Comparison of ENCODE assay signal across 8 cellular contexts in genomic region chr1:39214021-39214713, GRCh38. TPM values are rescaled to one million over a fixed set of nuclear protein-coding genes. Genes with fewer than 3 reads are reported as not detected.
A peak's percentile ranks its signal among the peaks of the same experiment; 100 is the strongest.
DNase-seq lines count a peak whose midpoint lies in the region; ATAC-seq, FAIRE-seq and TF ChIP-seq lines count a peak whose summit lies in the region.

No MANE protein-coding gene starts in this region.

- ATAC-seq in GM12878: no peak

- H3K27me3 ChIP-seq in Loucy (ENCODE audit: insufficient read depth, low read length, poor library complexity, severe bottlenecking) (no peaks in the 10 kb centered on the region), GM12878 (replicated peaks in 1 of 2; ENCODE audit: control insufficient read depth in 2 of 2, insufficient read depth in 2 of 2, low read length in 1 of 2) (no peaks in the 10 kb centered on the region), layer of hippocampus (ENCODE audit: control insufficient read depth, insufficient read depth, low read length) (no peaks in the 10 kb centered on the region), stomach smooth muscle (ENCODE audit: control insufficient read depth in 1 of 2, insufficient read depth in 2 of 2, low read length in 2 of 2) (no peaks in the 10 kb centered on the region), MG63 (no peaks in the 10 kb centered on the region)

- WGBS in GM12878 (ENCODE audit: insufficient coverage, insufficient replicate concordance, low lambda C conversion rate, missing lambda C conversion rate): 60% methylated on average over 7 of the region's 7 CpGs

- intact Hi-C loops in GM12878 (cut with micrococcal nuclease; ENCODE audit: unreplicated experiment): loop anchor here (2.0 kb wide), 1 partner anchor 21 kb away; no protein-coding TSS in a partner anchor

- no peak for TF ChIP-seq POLR2A in GM12878 (IDR thresholded peaks at IDR 0.05; ENCODE audit: low read depth, low read length)

- no peak for TF ChIP-seq RAD21 in GM12878 (IDR thresholded peaks at IDR 0.05; ENCODE audit: insufficient read depth, low read depth, low read length)

- H3K27ac ChIP-seq in GM12878 (ENCODE audit: control insufficient read depth, insufficient read depth) (peak overlapping the region; percentile 87), layer of hippocampus (ENCODE audit: low read depth, low read length) (peak overlapping the region; percentile 86), stomach smooth muscle (ENCODE audit: low read length) (peak overlapping the region; percentile 67)

- no peak for TF ChIP-seq EP300 in GM12878 (IDR thresholded peaks at IDR 0.05; ENCODE audit: borderline replicate concordance in 1 of 2, control insufficient read depth in 1 of 2, low read depth in 2 of 2, low read length in 2 of 2)

- peaks cover 93% of the 10 kb centered on the region for H3K79me2 ChIP-seq in Loucy (ENCODE audit: insufficient read depth, low read length)
- peaks cover 53% of the 10 kb centered on the region for H3K79me2 ChIP-seq in GM12878 (ENCODE audit: control insufficient read depth, insufficient read depth, low read length)

- RAD21 ChIA-PET in GM12878 (lab: Charles Lee; ENCODE audit: unreplicated experiment): interaction anchor here (1.1 to 12.8 kb wide), 17 partner anchors 9 to 142 kb away, joined by 3 to 206 read pairs (median 8); partner anchors contain the start of gene MACF1

- POLR2A ChIA-PET in GM12878 (lab: Charles Lee): interaction anchor here (0.9 to 4.7 kb wide), 9 partner anchors 7 to 55 kb away, joined by 3 to 53 read pairs (median 9); partner anchors contain the start of gene MACF1

- no TSS peak for BruUV-seq in GM12878 (replicated peaks; lab: Mats Ljungman, UMichigan)

- CTCF ChIA-PET in GM12878 (lab: Yijun Ruan, JAX): interaction anchor here (0.7 to 9.0 kb wide), 13 partner anchors 9 to 125 kb away, joined by 3 to 190 read pairs (median 6); partner anchors contain the start of gene MACF1

- no peak for DNase-seq in GM12878 (ENCODE audit: low read depth, low spot score)
- DNase-seq in stimulated activated naive CD4-positive, alpha-beta T cell treated with Interleukin-2 at 50 U/mL for 16 hours (lab: John Stamatoyannopoulos, UW): no peak
- no peak for DNase-seq in KG1 (lab: John Stamatoyannopoulos, UW)
- no peak for DNase-seq in activated CD8-positive, alpha-beta memory T cell treated with anti-CD3 and anti-CD28 coated beads for 24 hours
- no peak for DNase-seq in MG63

- H3K36me3 ChIP-seq in Loucy (ENCODE audit: insufficient read depth, low read length) (no peaks in the 10 kb centered on the region), GM12878 (ENCODE audit: control insufficient read depth in 2 of 2, insufficient read depth in 2 of 2, low read length in 1 of 2) (0 out of 4 replicates have a peak, but pooled peaks cover 0 to 2% of the 10 kb centered on the region in 2 experiments), stomach smooth muscle (ENCODE audit: control insufficient read depth in 2 of 2, insufficient read depth in 2 of 2, low read length in 2 of 2) (no peaks in the 10 kb centered on the region), MG63 (no peaks in the 10 kb centered on the region)

- H2AFZ ChIP-seq in Loucy (ENCODE audit: low read length) (no peak overlapping the region), GM12878 (ENCODE audit: control insufficient read depth, low read depth, low read length) (no peak overlapping the region)

- in situ Hi-C loops in GM12878 (cut with MboI): no loop called here

- no peaks in the 10 kb centered on the region; the same call in 1 of the 2 replicates for H3K9me3 ChIP-seq in Loucy (ENCODE audit: insufficient read depth, low read depth, low read length)
- no peaks in the 10 kb centered on the region for H3K9me3 ChIP-seq in GM12878 (replicated peaks; ENCODE audit: control insufficient read depth, insufficient read depth, low read length)
- no peaks in the 10 kb centered on the region for H3K9me3 ChIP-seq in stomach smooth muscle (ENCODE audit: control insufficient read depth in 2 of 2, low read length in 2 of 2)
- no peaks in the 10 kb centered on the region for H3K9me3 ChIP-seq in MG63

- TF ChIP-seq CTCF in Loucy (conservative IDR thresholded peaks at IDR 0.05; ENCODE audit: low read length) (no peak), GM12878 (IDR thresholded peaks at IDR 0.05 in 2 of 3, conservative IDR thresholded peaks at IDR 0.05 in 1 of 3; ENCODE audit: control insufficient read depth in 2 of 3, extremely low read depth in 1 of 3, insufficient read depth in 1 of 3, low read depth in 3 of 3, low read length in 3 of 3) (no peak)

- H3K9me2 ChIP-seq in Loucy (replicated peaks; ENCODE audit: low read depth, low read length): no peaks in the 10 kb centered on the region

- SMC1A ChIA-PET in GM12878 (lab: Charles Lee; ENCODE audit: uncharacterized antibody, unreplicated experiment): interaction anchor here (0.9 to 13.6 kb wide), 21 partner anchors 8 to 329 kb away, joined by 3 to 253 read pairs (median 4); partner anchors contain the start of gene MACF1

- H3F3A ChIP-seq in Loucy (ENCODE audit: low read depth): peaks cover 20% of the 10 kb centered on the region; the same call in 1 of the 2 replicates

- H3K9ac ChIP-seq in Loucy (ENCODE audit: low read depth, low read length, poor library complexity, severe bottlenecking) (peak overlapping the region; percentile 81), GM12878 (ENCODE audit: control insufficient read depth, insufficient read depth, low read length) (no peak overlapping the region), stomach smooth muscle (ENCODE audit: low read length in 2 of 2) (peak overlapping the region in 1 of 2 donors; percentile 21)

- H3K4me3 ChIP-seq in Loucy (ENCODE audit: low read length, poor library complexity, severe bottlenecking): peak overlapping the region; percentile 76
- no peak overlapping the region for H3K4me3 ChIP-seq in GM12878
- peak overlapping the region in 1 of 2 donors; percentile 40 for H3K4me3 ChIP-seq in stomach smooth muscle (ENCODE audit: low read length in 2 of 2)
- H3K4me3 ChIP-seq in MG63: no peak overlapping the region

- H3K4me2 ChIP-seq in Loucy (ENCODE audit: low read depth, low read length, poor library complexity, severe bottlenecking) (peak overlapping the region; percentile 92), GM12878 (ENCODE audit: control insufficient read depth, insufficient read depth) (peak overlapping the region; percentile 98)

- H3K4me1 ChIP-seq in Loucy (ENCODE audit: insufficient read depth, low read length, poor library complexity, severe bottlenecking) (peaks cover 65% of the 10 kb centered on the region), GM12878 (ENCODE audit: control insufficient read depth, insufficient read depth, low read length) (peaks cover 19% of the 10 kb centered on the region), stomach smooth muscle (ENCODE audit: control insufficient read depth, insufficient read depth, low read length) (peaks cover 28% of the 10 kb centered on the region)

- FAIRE-seq in GM12878 (lab: Jason Lieb, UNC): no peak

- H4K20me1 ChIP-seq in Loucy (ENCODE audit: insufficient read depth, low read length, poor library complexity, severe bottlenecking) (peaks cover 33% of the 10 kb centered on the region), GM12878 (ENCODE audit: control insufficient read depth, insufficient read depth) (no peaks in the 10 kb centered on the region)

TF ChIP-seq in GM12878, 131 proteins besides CTCF, POLR2A, EP300 and RAD21 (continues in another document):
- TF ChIP-seq, protein P1, sequence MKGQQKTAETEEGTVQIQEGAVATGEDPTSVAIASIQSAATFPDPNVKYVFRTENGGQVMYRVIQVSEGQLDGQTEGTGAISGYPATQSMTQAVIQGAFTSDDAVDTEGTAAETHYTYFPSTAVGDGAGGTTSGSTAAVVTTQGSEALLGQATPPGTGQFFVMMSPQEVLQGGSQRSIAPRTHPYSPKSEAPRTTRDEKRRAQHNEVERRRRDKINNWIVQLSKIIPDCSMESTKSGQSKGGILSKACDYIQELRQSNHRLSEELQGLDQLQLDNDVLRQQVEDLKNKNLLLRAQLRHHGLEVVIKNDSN (IDR thresholded peaks at IDR 0.05; ENCODE audit: borderline replicate concordance, extremely low read length, insufficient read depth, low read depth, low read length): no peak
- TF ChIP-seq ZSCAN29 (IDR thresholded peaks at IDR 0.05) (no peak), TAF1 (IDR thresholded peaks at IDR 0.05; ENCODE audit: borderline replicate concordance, low read depth, low read length) (no peak)
- TF ChIP-seq, protein P2, sequence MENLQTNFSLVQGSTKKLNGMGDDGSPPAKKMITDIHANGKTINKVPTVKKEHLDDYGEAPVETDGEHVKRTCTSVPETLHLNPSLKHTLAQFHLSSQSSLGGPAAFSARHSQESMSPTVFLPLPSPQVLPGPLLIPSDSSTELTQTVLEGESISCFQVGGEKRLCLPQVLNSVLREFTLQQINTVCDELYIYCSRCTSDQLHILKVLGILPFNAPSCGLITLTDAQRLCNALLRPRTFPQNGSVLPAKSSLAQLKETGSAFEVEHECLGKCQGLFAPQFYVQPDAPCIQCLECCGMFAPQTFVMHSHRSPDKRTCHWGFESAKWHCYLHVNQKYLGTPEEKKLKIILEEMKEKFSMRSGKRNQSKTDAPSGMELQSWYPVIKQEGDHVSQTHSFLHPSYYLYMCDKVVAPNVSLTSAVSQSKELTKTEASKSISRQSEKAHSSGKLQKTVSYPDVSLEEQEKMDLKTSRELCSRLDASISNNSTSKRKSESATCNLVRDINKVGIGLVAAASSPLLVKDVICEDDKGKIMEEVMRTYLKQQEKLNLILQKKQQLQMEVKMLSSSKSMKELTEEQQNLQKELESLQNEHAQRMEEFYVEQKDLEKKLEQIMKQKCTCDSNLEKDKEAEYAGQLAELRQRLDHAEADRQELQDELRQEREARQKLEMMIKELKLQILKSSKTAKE (IDR thresholded peaks at IDR 0.05; ENCODE audit: low read depth, poor library complexity, severe bottlenecking): no peak

RNA-seq across cellular contexts. Expression of gene MACF1, which starts 9.7 kb away (rescaled TPM):
- total RNA-seq in GM12878 (2013; cell fraction: nucleolus; rRNA removed): 1,323 and 1,410 TPM in 2 replicates
- total RNA-seq in GM12878 (2014; rRNA removed) (175 and 184 TPM in 2 replicates), GM12878 (2014; rRNA removed; fragmentation: Illumina TruSeq; extraction: Trizol) (173 and 184 TPM in 2 replicates), GM12878 (2021) (192 and 201 TPM in 2 replicates)
- 51.2 TPM for polyA plus RNA-seq in GM12878 (2011; ENCODE audit: low read depth)
- polyA plus RNA-seq in GM12878 (2011; rRNA removed) (49.5 and 55.6 TPM in 2 replicates), GM12878 (2014; fragmentation: Illumina TruSeq; extraction: Trizol) (115 and 138 TPM in 2 replicates), GM12878 (2014; fragmentation: Nextera tagmentation; extraction: Ambion mirVana) (10 to 100 TPM; 15.5 to 25.1 TPM), GM12878 (2014; rRNA removed) (84.8 and 89.8 TPM in 2 replicates), GM12878 (2016; fragmentation: Nextera tagmentation; extraction: Ambion mirVana) (10 to 100 TPM; 55.7 to 64.0 TPM)
- 27.5 and 30.2 TPM in 2 replicates for polyA plus RNA-seq in GM12878 (2011; cell fraction: cytosol; rRNA removed)
- polyA plus RNA-seq in GM12878 (2011; cell fraction: nucleus; rRNA removed): 209 and 235 TPM in 2 replicates
- polyA plus RNA-seq in GM12878 (2012): 68.9 and 74.7 TPM in 2 replicates
- polyA minus RNA-seq in GM12878 (2011; rRNA and poly(A)+ RNA removed): 281 and 359 TPM in 2 replicates
- polyA minus RNA-seq in GM12878 (2011; cell fraction: cytosol; rRNA and poly(A)+ RNA removed): 55.2 and 61.2 TPM in 2 replicates
- 400 and 552 TPM in 2 replicates for polyA minus RNA-seq in GM12878 (2011; cell fraction: nucleus; rRNA and poly(A)+ RNA removed)
- 51.9 and 68.1 TPM in 2 replicates for total RNA-seq in MG63 (2014; rRNA removed; shearing (Covaris generic); ENCODE audit: low replicate concordance)
